8 cellular contexts compared by ENCODE assay signal in the genomic region with DNA sequence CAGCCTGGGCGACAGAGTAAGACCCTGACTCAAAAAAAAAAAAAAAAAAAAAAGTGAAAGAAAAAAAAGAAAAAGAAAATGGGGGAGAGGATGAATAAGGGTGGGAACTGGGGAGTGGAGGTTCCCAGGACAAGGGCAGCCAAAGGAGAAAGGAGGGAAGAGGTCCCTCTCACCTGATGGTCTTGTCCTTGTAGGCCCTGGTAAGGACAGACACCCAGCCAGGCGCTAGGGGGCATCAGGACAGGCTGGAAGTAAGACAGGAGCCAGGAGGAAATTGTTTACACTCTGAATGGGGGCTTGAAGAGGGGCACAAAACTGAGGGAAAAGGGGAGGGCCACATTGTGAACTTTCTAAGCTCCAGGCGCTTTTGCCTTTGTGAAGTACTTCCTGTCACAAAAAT. TPM values are rescaled to one million over a fixed set of nuclear protein-coding genes. Genes with fewer than 3 reads are reported as not detected.
DNase-seq lines count a peak whose midpoint lies in the region; ATAC-seq and TF ChIP-seq lines count a peak whose summit lies in the region.
"Had no signal": no experiment of that assay in that cellular context is flagged by ENCODE, and none has a peak within 500 bp of the region (broad histone marks: within the 10 kb centered on the region; RNA-seq: fewer than 3 reads in every experiment).

No MANE protein-coding gene starts in this region.

- in situ Hi-C loops in HAP-1 (cut with MboI; ENCODE audit: low sequenced_read_pairs), result no loop called here

- ATAC-seq in lower lobe of right lung (no peak), GM21576 (IDR thresholded peaks at IDR 0.05; ENCODE audit: unreplicated experiment) (no peak), T-helper 17 cell (no peak)

- peaks cover 9% of the 10 kb centered on the region for H3K36me3 ChIP-seq in DOHH2 (ENCODE audit: control insufficient read depth, low read length)
- H3K36me3 ChIP-seq in HAP-1 (replicated peaks), result no peaks in the 10 kb centered on the region
- H3K36me3 ChIP-seq in WERI-Rb-1, result peaks cover 10% of the 10 kb centered on the region; the same call in 1 of the 2 replicates
- H3K36me3 ChIP-seq in lower lobe of right lung, result no peaks in the 10 kb centered on the region

- no peaks in the 10 kb centered on the region for H3K79me2 ChIP-seq in DOHH2 (ENCODE audit: control insufficient read depth, low read length)

- H3K4me1 Mint-ChIP-seq in T-helper 17 cell, result peaks cover 14% of the 10 kb centered on the region

- no peaks in the 10 kb centered on the region for H3K36me3 Mint-ChIP-seq in T-helper 17 cell (ENCODE audit: low read depth)

- H3K4me1 ChIP-seq in DOHH2 (ENCODE audit: control insufficient read depth, low read length) (peaks cover 31% of the 10 kb centered on the region), HAP-1 (peaks cover 10% of the 10 kb centered on the region), lower lobe of right lung (peaks cover 14% of the 10 kb centered on the region)

- DNase-seq in HAP-1 (ENCODE audit: low spot score in 2 of 2) (peak; percentile 10 to 70), WERI-Rb-1 (peak; percentile 36), lower lobe of right lung (no peak), A172 (ENCODE audit: low spot score) (no peak), T-helper 17 cell (no peak)
- DNase-seq: MV-4-11 had no signal

- no peak overlapping the region for H3K4me2 ChIP-seq in DOHH2 (ENCODE audit: low read length)

- H3K27ac Mint-ChIP-seq in T-helper 17 cell, result no peak overlapping the region

- H3K4me3 Mint-ChIP-seq in T-helper 17 cell, result no peak overlapping the region

- H3K27me3 ChIP-seq in DOHH2 (ENCODE audit: control insufficient read depth, low read length) (no peaks in the 10 kb centered on the region), HAP-1 (ENCODE audit: low read depth) (no peaks in the 10 kb centered on the region), WERI-Rb-1 (ENCODE audit: insufficient read depth, low read depth, severe bottlenecking) (no peaks in the 10 kb centered on the region), lower lobe of right lung (ENCODE audit: low read depth) (no peaks in the 10 kb centered on the region)

- H3K4me3 ChIP-seq in DOHH2 (ENCODE audit: low read length) (no peak overlapping the region), HAP-1 (no peak overlapping the region), WERI-Rb-1 (ENCODE audit: low read depth, low read length) (no peak overlapping the region), lower lobe of right lung (no peak overlapping the region)

- H3K27me3 Mint-ChIP-seq in T-helper 17 cell, result no peaks in the 10 kb centered on the region

- H3K27ac ChIP-seq in DOHH2 (ENCODE audit: low read depth, low read length) (no peak overlapping the region), WERI-Rb-1 (no peak overlapping the region), lower lobe of right lung (no peak overlapping the region)

- TF ChIP-seq CTCF in DOHH2 (IDR thresholded peaks at IDR 0.05; ENCODE audit: low read depth, low read length, poor library complexity, severe bottlenecking), result peak; percentile 53
- peak; percentile 45; the same call in 1 of the 2 replicates for TF ChIP-seq CTCF in WERI-Rb-1 (IDR thresholded peaks at IDR 0.05; ENCODE audit: low read depth, low read length)
- peak; percentile 18 for TF ChIP-seq CTCF in lower lobe of right lung (IDR thresholded peaks at IDR 0.05)

- H3K9me3 ChIP-seq in DOHH2 (ENCODE audit: control insufficient read depth, insufficient read depth, low read length) (no peaks in the 10 kb centered on the region), HAP-1 (no peaks in the 10 kb centered on the region), WERI-Rb-1 (ENCODE audit: severe bottlenecking) (peaks cover 3% of the 10 kb centered on the region), lower lobe of right lung (no peaks in the 10 kb centered on the region), T-helper 17 cell (ENCODE audit: control insufficient read depth, low read length, poor library complexity, severe bottlenecking) (no peaks in the 10 kb centered on the region)

- intact Hi-C loops in lower lobe of right lung (cut with DNase I), result no loop called here

- no peaks in the 10 kb centered on the region for H3K9me2 ChIP-seq in DOHH2 (replicated peaks; ENCODE audit: control insufficient read depth, low read length)

- H4K20me1 ChIP-seq in DOHH2 (ENCODE audit: control insufficient read depth, insufficient read depth, low read depth, low read length), result no peaks in the 10 kb centered on the region

- H3F3A ChIP-seq in DOHH2 (ENCODE audit: control insufficient read depth, insufficient read depth), result no peaks in the 10 kb centered on the region

RNA-seq across cellular contexts. Expression of a gene that starts 2.3 kb away (rescaled TPM):
- total RNA-seq in lower lobe of right lung (13.8 TPM), T-helper 17 cell (1 to 10 TPM; 4.7 TPM)
- 2.2 and 5.1 TPM in 2 replicates for total RNA-seq in A172 (2014; rRNA removed; shearing (Covaris generic))

RNA-seq across cellular contexts. Expression of a gene that starts 3.1 kb away (rescaled TPM):
- total RNA-seq in lower lobe of right lung, result 3.6 TPM
- total RNA-seq in A172 (2014; rRNA removed; shearing (Covaris generic)), result 0.36 and 0.55 TPM in 2 replicates
- under 1 TPM; 0.21 to 0.40 TPM for total RNA-seq in T-helper 17 cell

Comparison
In these comparisons a context has a peak if more than half of its experiments do, and no peak if none do; other contexts are left out.
1. DNase-seq: peak in HAP-1 (2 of 2) and WERI-Rb-1 (single experiment); none in lower lobe of right lung (single experiment), A172 (single experiment) and T-helper 17 cell (0 of 3).
2. Peak in every context shown above with its lines, with median percentiles within 50 percentile points of each other: CTCF ChIP-seq.